ENCODE assay signal across 9 cellular contexts in the genomic region with DNA sequence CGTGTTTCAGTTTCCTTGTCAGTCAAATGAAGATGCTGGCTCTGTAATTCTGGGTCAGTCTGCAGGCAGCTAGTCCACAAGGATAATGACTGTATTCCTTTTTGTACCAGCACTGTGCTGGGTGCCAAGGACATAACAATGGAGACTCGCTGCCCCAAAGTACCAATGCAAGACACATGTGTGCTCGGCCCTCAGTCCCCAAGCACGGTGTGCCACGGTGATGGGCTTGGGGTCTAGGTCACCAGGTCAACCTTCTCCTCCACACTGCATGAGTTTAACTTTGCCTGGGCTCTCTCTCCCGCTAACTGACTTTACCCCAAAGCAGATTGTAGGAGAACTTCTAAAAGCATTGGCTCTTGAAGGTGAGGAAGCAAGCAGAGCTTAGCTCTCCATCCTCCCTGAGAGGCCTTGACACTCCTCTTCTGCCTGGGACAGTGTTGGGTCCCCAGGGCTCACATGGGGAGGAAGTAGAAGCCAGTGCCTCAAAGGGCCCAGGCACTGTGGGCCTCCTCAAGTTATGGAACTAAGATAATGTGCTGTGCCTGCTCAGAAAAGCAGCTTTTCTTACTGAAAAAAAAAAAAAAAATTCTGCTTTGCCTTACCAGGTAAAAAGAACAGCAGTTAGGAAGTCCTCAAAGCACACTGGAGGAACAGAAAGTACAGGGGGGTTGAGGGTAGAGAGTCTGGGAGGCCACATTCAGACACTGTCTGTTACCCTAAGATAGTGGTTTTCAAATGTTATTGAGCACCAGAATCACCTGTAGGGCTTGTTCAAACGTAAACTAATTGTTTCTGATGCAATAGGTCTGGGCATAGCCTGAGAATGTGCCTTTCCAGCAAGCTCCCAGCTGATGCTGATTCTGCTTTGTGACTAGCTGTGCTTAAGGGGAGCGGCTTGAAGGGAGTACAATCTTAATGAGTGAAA.
A peak's percentile ranks its signal among the peaks of the same experiment; 100 is the strongest.
DNase-seq lines count a peak whose midpoint lies in the region; ATAC-seq, FAIRE-seq and TF ChIP-seq lines count a peak whose summit lies in the region.
"Had no signal": no experiment of that assay in that cellular context is flagged by ENCODE, and none has a peak within 500 bp of the region (broad histone marks: within the 10 kb centered on the region; RNA-seq: fewer than 3 reads in every experiment).

No MANE protein-coding gene starts in this region.

- H2AFZ ChIP-seq in trophoblast cell (ENCODE audit: insufficient read depth, low read length, poor library complexity) = no peak overlapping the region

- no peak overlapping the region for H2AK5ac ChIP-seq in trophoblast cell (ENCODE audit: low read length)

- no peaks in the 10 kb centered on the region for H3K79me1 ChIP-seq in trophoblast cell (ENCODE audit: low read length)

- FAIRE-seq in bronchial epithelial cell (lab: Jason Lieb, UNC) = peak; percentile 23

- H3K36me3 ChIP-seq in bronchial epithelial cell (ENCODE audit: control insufficient read depth, insufficient read depth, low read length) = no peaks in the 10 kb centered on the region
- H3K36me3 ChIP-seq in trophoblast cell (ENCODE audit: control insufficient read depth in 1 of 2, insufficient read depth in 2 of 2, low read length in 2 of 2) = no peaks in the 10 kb centered on the region
- no peaks in the 10 kb centered on the region for H3K36me3 ChIP-seq in effector memory CD4-positive, alpha-beta T cell (ENCODE audit: control insufficient read depth, insufficient read depth, low read length)

- H4K12ac ChIP-seq in trophoblast cell (ENCODE audit: low read depth, low read length) = no peak overlapping the region

- H3K27me3 ChIP-seq in bronchial epithelial cell (ENCODE audit: control insufficient read depth, insufficient read depth, low read length) = no peaks in the 10 kb centered on the region
- H3K27me3 ChIP-seq in trophoblast cell (ENCODE audit: insufficient read depth, low read length) = no peaks in the 10 kb centered on the region
- no peaks in the 10 kb centered on the region for H3K27me3 ChIP-seq in effector memory CD4-positive, alpha-beta T cell (replicated peaks; ENCODE audit: control insufficient read depth, insufficient read depth, low read length, poor library complexity, severe bottlenecking)

- H3K9me3 ChIP-seq in trophoblast cell (ENCODE audit: insufficient read depth, low read depth, low read length) = peaks cover 2% of the 10 kb centered on the region
- no peaks in the 10 kb centered on the region for H3K9me3 ChIP-seq in effector memory CD4-positive, alpha-beta T cell (ENCODE audit: control insufficient read depth, low read length)

- whole genome bisulfite sequencing in trophoblast cell (ENCODE audit: extremely low coverage, insufficient coverage, insufficient read length) = no CpG with 5 or more reads among the region's 8 CpGs

- H2BK5ac ChIP-seq in trophoblast cell (ENCODE audit: low read depth, low read length, poor library complexity) = no peak overlapping the region

- no peak overlapping the region for H3K4me2 ChIP-seq in trophoblast cell (ENCODE audit: low read length)

- no peak overlapping the region for H3K9ac ChIP-seq in trophoblast cell (ENCODE audit: low read length)

- H3K14ac ChIP-seq in trophoblast cell (ENCODE audit: low read length) = no peak overlapping the region

- H3K18ac ChIP-seq in trophoblast cell (ENCODE audit: low read length) = no peak overlapping the region

- no peak overlapping the region for H4K8ac ChIP-seq in trophoblast cell (ENCODE audit: low read depth, low read length)

- no peak overlapping the region for H4K91ac ChIP-seq in trophoblast cell (ENCODE audit: low read depth, low read length)

- no peak overlapping the region for H2BK12ac ChIP-seq in trophoblast cell (ENCODE audit: low read length)

- DNase-seq in bronchial epithelial cell (ENCODE audit: low read depth) (no peak), hepatic stellate cell (ENCODE audit: low spot score) (no peak), iPS-NIHi11 (ENCODE audit: low spot score) (no peak), trophoblast cell (no peak)
- DNase-seq in effector memory CD4-positive, alpha-beta T cell = no peak
- DNase-seq: activated CD4-positive, alpha-beta T cell treated with anti-CD3 and anti-CD28 coated beads, Interleukin-2, amount 50 U/mL, for 4 hours had no signal

- H3K23ac ChIP-seq in trophoblast cell (ENCODE audit: low read length) = no peak overlapping the region

- no peak overlapping the region for H3K4me3 ChIP-seq in bronchial epithelial cell (ENCODE audit: low read depth, low read length)
- no peak overlapping the region for H3K4me3 ChIP-seq in trophoblast cell (ENCODE audit: low read depth, low read length)
- H3K4me3 ChIP-seq in effector memory CD4-positive, alpha-beta T cell (ENCODE audit: insufficient read depth, low read depth, low read length, poor library complexity, severe bottlenecking) = no peak overlapping the region

- no peaks in the 10 kb centered on the region for H3K79me2 ChIP-seq in trophoblast cell (ENCODE audit: control insufficient read depth, insufficient read depth, low read length, poor library complexity)

- H3K4ac ChIP-seq in trophoblast cell (ENCODE audit: low read depth, low read length) = no peak overlapping the region

- ATAC-seq in GM18519 (IDR thresholded peaks at IDR 0.05; ENCODE audit: low FRiP score, unreplicated experiment) = peak; percentile 57
- ATAC-seq in GM21360 (IDR thresholded peaks at IDR 0.05; ENCODE audit: unreplicated experiment) = peak; percentile 61
- peak; percentile 63 for ATAC-seq in HG03103 (IDR thresholded peaks at IDR 0.05; ENCODE audit: low read depth, unreplicated experiment)

- no peak overlapping the region for H3K27ac ChIP-seq in trophoblast cell (ENCODE audit: low read depth, low read length)
- H3K27ac ChIP-seq in effector memory CD4-positive, alpha-beta T cell (ENCODE audit: insufficient read depth, low read length, poor library complexity, severe bottlenecking) = no peak overlapping the region

- no peak overlapping the region for H2BK120ac ChIP-seq in trophoblast cell (ENCODE audit: insufficient read depth, low read length, poor library complexity)

- H3K4me1 ChIP-seq in trophoblast cell (ENCODE audit: control insufficient read depth in 1 of 2, insufficient read depth in 2 of 2, low read length in 2 of 2) = no peaks in the 10 kb centered on the region
- H3K4me1 ChIP-seq in effector memory CD4-positive, alpha-beta T cell (ENCODE audit: control insufficient read depth, insufficient read depth, low read length, poor library complexity, severe bottlenecking) = no peaks in the 10 kb centered on the region

- TF ChIP-seq CTCF in bronchial epithelial cell (IDR thresholded peaks at IDR 0.05; ENCODE audit: insufficient read depth, low read length, severe bottlenecking) = no peak
